In genomic region chr22:39238966-39239510, GRCh38 we compare ENCODE assay signal across 13 cellular contexts. TPM values are rescaled to one million over a fixed set of nuclear protein-coding genes. Genes with fewer than 3 reads are reported as not detected.
DNase-seq lines count a peak whose midpoint lies in the region; ATAC-seq and TF ChIP-seq lines count a peak whose summit lies in the region.
"Had no signal": no experiment of that assay in that cellular context is flagged by ENCODE, and none has a peak within 500 bp of the region (broad histone marks: within the 10 kb centered on the region; RNA-seq: fewer than 3 reads in every experiment).

No MANE protein-coding gene starts in this region.

- no peaks in the 10 kb centered on the region for H3K27me3 ChIP-seq in CD8-positive, alpha-beta T cell (ENCODE audit: insufficient read depth, low read length)
- H3K27me3 ChIP-seq in sigmoid colon = peaks cover 15 to 38% (median 28%) of the 10 kb centered on the region in 3 donors
- peaks cover 11% of the 10 kb centered on the region for H3K27me3 ChIP-seq in MG63
- H3K27me3 ChIP-seq: ovary had no signal

- peaks cover 70% of the 10 kb centered on the region for H3K4me1 Mint-ChIP-seq in CD8-positive, alpha-beta T cell (ENCODE audit: low read depth)
- H3K4me1 Mint-ChIP-seq in dendritic cell treated with granulocyte-macrophage colony-stimulating factor and Interleukin-4, amounts not matched to agents 40 ng/mL and 50 ng/mL, for 4 days (ENCODE audit: low read depth) = peaks cover 85% of the 10 kb centered on the region
- peaks cover 40 to 59% of the 10 kb centered on the region in 2 donors for H3K4me1 Mint-ChIP-seq in natural killer cell treated with Interleukin-12 subunit alpha and Interleukin-12 subunit beta and Interleukin-15 and Interleukin-18, amount 100 ng/mL, for 72 hours (ENCODE audit: low read depth in 2 of 2)

- no peaks in the 10 kb centered on the region for H3K9me3 ChIP-seq in CD8-positive, alpha-beta T cell (ENCODE audit: low read length)
- H3K9me3 ChIP-seq in sigmoid colon = no peaks in the 10 kb centered on the region
- H3K9me3 ChIP-seq in MG63 = no peaks in the 10 kb centered on the region
- H3K9me3 ChIP-seq: ovary had no signal

- TF ChIP-seq EP300 in sigmoid colon (IDR thresholded peaks at IDR 0.05) = no peak

- intact Hi-C loops in CD8-positive, alpha-beta T cell (cut with DNase I, micrococcal nuclease) = no loop called here
- intact Hi-C loops in dendritic cell treated with granulocyte-macrophage colony-stimulating factor and Interleukin-4, amounts not matched to agents 40 ng/mL and 50 ng/mL, for 4 days (cut with micrococcal nuclease) = loop anchor here (10.0 kb wide), 1 partner anchor 64 kb away; no protein-coding TSS in a partner anchor
- intact Hi-C loops in sigmoid colon (cut with DNase I) = no loop called here

- no peak for TF ChIP-seq CTCF in CD8-positive, alpha-beta T cell (IDR thresholded peaks at IDR 0.05)
- TF ChIP-seq CTCF in sigmoid colon (IDR thresholded peaks at IDR 0.05) = no peak

- H3K9me3 Mint-ChIP-seq in CD8-positive, alpha-beta T cell = no peaks in the 10 kb centered on the region
- no peaks in the 10 kb centered on the region for H3K9me3 Mint-ChIP-seq in dendritic cell treated with granulocyte-macrophage colony-stimulating factor and Interleukin-4, amounts not matched to agents 40 ng/mL and 50 ng/mL, for 4 days
- no peaks in the 10 kb centered on the region for H3K9me3 Mint-ChIP-seq in natural killer cell treated with Interleukin-12 subunit alpha and Interleukin-12 subunit beta and Interleukin-15 and Interleukin-18, amount 100 ng/mL, for 72 hours
- H3K9me3 Mint-ChIP-seq: activated CD4-positive, alpha-beta T cell treated with anti-CD3 and anti-CD28 coated beads, Interleukin-2, amount 10 ng/mL, durations not matched to agents 7 days and 5 days; activated T-cell treated with anti-CD3 and anti-CD28 coated beads, Interleukin-2, amount 50 U/mL, for 72 hours had no signal

- no peak for ATAC-seq in CD8-positive, alpha-beta T cell
- ATAC-seq in natural killer cell treated with Interleukin-12 subunit alpha and Interleukin-12 subunit beta and Interleukin-15 and Interleukin-18, amount 100 ng/mL, for 72 hours = no peak
- ATAC-seq: activated T-cell treated with anti-CD3 and anti-CD28 coated beads, Interleukin-2, amount 50 U/mL, for 72 hours had no signal

- POLR2A ChIA-PET in CD8-positive, alpha-beta T cell (lab: Charles Lee) = interaction anchor here (0.8 to 1.2 kb wide), 3 partner anchors 11 to 81 kb away, joined by 3 to 4 read pairs (median 4); partner anchors contain the start of gene RPL3

- no peak overlapping the region for H3K4me3 ChIP-seq in CD8-positive, alpha-beta T cell (ENCODE audit: low read depth, low read length)
- no peak overlapping the region for H3K4me3 ChIP-seq in sigmoid colon
- no peak overlapping the region for H3K4me3 ChIP-seq in MG63
- H3K4me3 ChIP-seq: BLaER1 treated with 17β-estradiol and CSF1 and Interleukin-3, amounts not matched to agents 10 nM and 100 nM; ovary had no signal

- TF ChIP-seq POLR2A in sigmoid colon (IDR thresholded peaks at IDR 0.05) = no peak

- 18 to 54% methylated on average over 12 of the region's 12 CpGs for WGBS in sigmoid colon, 2 donors

- H3K4me1 ChIP-seq in CD8-positive, alpha-beta T cell (ENCODE audit: insufficient read depth, low read length) = peaks cover 74% of the 10 kb centered on the region
- H3K4me1 ChIP-seq in sigmoid colon = peaks cover 0 to 66% (median 57%) of the 10 kb centered on the region in 4 donors

- peak overlapping the region; percentile 73 for H3K27ac Mint-ChIP-seq in CD8-positive, alpha-beta T cell
- H3K27ac Mint-ChIP-seq in dendritic cell treated with granulocyte-macrophage colony-stimulating factor and Interleukin-4, amounts not matched to agents 40 ng/mL and 50 ng/mL, for 4 days = peak overlapping the region; percentile 79
- H3K27ac Mint-ChIP-seq in natural killer cell treated with Interleukin-12 subunit alpha and Interleukin-12 subunit beta and Interleukin-15 and Interleukin-18, amount 100 ng/mL, for 72 hours = no peak overlapping the region
- H3K27ac Mint-ChIP-seq: activated CD4-positive, alpha-beta T cell treated with anti-CD3 and anti-CD28 coated beads, Interleukin-2, amount 10 ng/mL, durations not matched to agents 7 days and 5 days; activated T-cell treated with anti-CD3 and anti-CD28 coated beads, Interleukin-2, amount 50 U/mL, for 72 hours had no signal

- no peaks in the 10 kb centered on the region for H3K36me3 ChIP-seq in CD8-positive, alpha-beta T cell (ENCODE audit: insufficient read depth, low read length)
- H3K36me3 ChIP-seq in sigmoid colon (no peaks in the 10 kb centered on the region), MG63 (no peaks in the 10 kb centered on the region)
- H3K36me3 ChIP-seq: BLaER1 treated with 17β-estradiol and CSF1 and Interleukin-3, amounts not matched to agents 10 nM and 100 nM; ovary had no signal

- peaks cover 10% of the 10 kb centered on the region for H3K27me3 Mint-ChIP-seq in CD8-positive, alpha-beta T cell (ENCODE audit: low read depth)
- peaks cover 89% of the 10 kb centered on the region for H3K27me3 Mint-ChIP-seq in dendritic cell treated with granulocyte-macrophage colony-stimulating factor and Interleukin-4, amounts not matched to agents 40 ng/mL and 50 ng/mL, for 4 days
- H3K27me3 Mint-ChIP-seq in natural killer cell treated with Interleukin-12 subunit alpha and Interleukin-12 subunit beta and Interleukin-15 and Interleukin-18, amount 100 ng/mL, for 72 hours = peaks cover 43 to 48% of the 10 kb centered on the region in 2 donors

- DNase-seq in CD8-positive, alpha-beta T cell = no peak
- DNase-seq in NCI-H1436 treated with DMSO at 0.1 percent for 48 hours (lab: John Stamatoyannopoulos, UW) (peak; percentile 14), sigmoid colon (no peak), SW 1271 (lab: John Stamatoyannopoulos, UW) (no peak), MG63 (no peak)
- no peak for DNase-seq in natural killer cell treated with Interleukin-12 subunit alpha and Interleukin-12 subunit beta and Interleukin-15 and Interleukin-18, amount 100 ng/mL, for 72 hours (ENCODE audit: low spot score)
- DNase-seq in activated CD4-positive, alpha-beta T cell treated with anti-CD3 and anti-CD28 coated beads for 48 hours = no peak
- DNase-seq: activated CD4-positive, alpha-beta T cell treated with anti-CD3 and anti-CD28 coated beads, Interleukin-2, amount 10 ng/mL, durations not matched to agents 7 days and 5 days; activated T-cell treated with anti-CD3 and anti-CD28 coated beads, Interleukin-2, amount 50 U/mL, for 72 hours; ovary; stimulated activated CD4-positive, alpha-beta T cell treated with anti-CD3 and anti-CD28 coated beads, Interleukin-1b, Interleukin-23, amount 100 ng/mL, for 48 hours had no signal

- peaks cover 5% of the 10 kb centered on the region for H3K36me3 Mint-ChIP-seq in CD8-positive, alpha-beta T cell
- peaks cover 96% of the 10 kb centered on the region for H3K36me3 Mint-ChIP-seq in dendritic cell treated with granulocyte-macrophage colony-stimulating factor and Interleukin-4, amounts not matched to agents 40 ng/mL and 50 ng/mL, for 4 days (ENCODE audit: low read depth)
- H3K36me3 Mint-ChIP-seq in natural killer cell treated with Interleukin-12 subunit alpha and Interleukin-12 subunit beta and Interleukin-15 and Interleukin-18, amount 100 ng/mL, for 72 hours = no peaks in the 10 kb centered on the region

- CTCF ChIA-PET in CD8-positive, alpha-beta T cell (lab: Charles Lee) = interaction anchor here (0.7 to 1.2 kb wide), 4 partner anchors 10 to 80 kb away, joined by 3 to 5 read pairs (median 4); partner anchors contain the start of gene RPL3

- H3K4me3 Mint-ChIP-seq in CD8-positive, alpha-beta T cell = no peak overlapping the region
- H3K4me3 Mint-ChIP-seq in dendritic cell treated with granulocyte-macrophage colony-stimulating factor and Interleukin-4, amounts not matched to agents 40 ng/mL and 50 ng/mL, for 4 days = peak overlapping the region; percentile 87
- H3K4me3 Mint-ChIP-seq in natural killer cell treated with Interleukin-12 subunit alpha and Interleukin-12 subunit beta and Interleukin-15 and Interleukin-18, amount 100 ng/mL, for 72 hours = no peak overlapping the region

- no peak overlapping the region for H3K27ac ChIP-seq in CD8-positive, alpha-beta T cell (ENCODE audit: low read depth, low read length)
- peak overlapping the region; percentile 67 to 76 (median 70) for H3K27ac ChIP-seq in sigmoid colon
- H3K27ac ChIP-seq: BLaER1 treated with 17β-estradiol and CSF1 and Interleukin-3, amounts not matched to agents 10 nM and 100 nM; ovary had no signal

RNA-seq across cellular contexts. Expression of gene PDGFB, which starts 5.7 kb away (rescaled TPM):
- total RNA-seq in CD8-positive, alpha-beta T cell = 1 to 10 TPM; 1.8 to 2.4 TPM
- total RNA-seq in sigmoid colon = 1 to 10 TPM; 3.1 to 9.6 (median 7.4) TPM
- polyA plus RNA-seq in sigmoid colon = 1 to 10 TPM; 1.4 to 5.5 (median 2.4) TPM
- total RNA-seq in MG63 (2014; rRNA removed; shearing (Covaris generic); ENCODE audit: low replicate concordance) = 0.13 and 0.57 TPM in 2 replicates
- total RNA-seq in natural killer cell treated with Interleukin-12 subunit alpha and Interleukin-12 subunit beta and Interleukin-15 and Interleukin-18, amount 100 ng/mL, for 72 hours = not detected

Comparison
In these comparisons a context has a peak if more than half of its experiments do, and no peak if none do; other contexts are left out.
1. H3K27ac Mint-ChIP-seq: peak in CD8-positive, alpha-beta T cell (single experiment) and dendritic cell treated with granulocyte-macrophage colony-stimulating factor and Interleukin-4, amounts not matched to agents 40 ng/mL and 50 ng/mL, for 4 days (single experiment); none in natural killer cell treated with Interleukin-12 subunit alpha and Interleukin-12 subunit beta and Interleukin-15 and Interleukin-18, amount 100 ng/mL, for 72 hours (0 of 2).